9 cellular contexts compared by ENCODE assay signal in genomic region chr3:62178032-62178431, GRCh38.
"Had no signal": no experiment of that assay in that cellular context is flagged by ENCODE, and none has a peak within 500 bp of the region (broad histone marks: within the 10 kb centered on the region; RNA-seq: fewer than 3 reads in every experiment).

No MANE protein-coding gene starts in this region.

- H2AFZ ChIP-seq: GM23248, GM23338 had no signal

- H3K4me1 ChIP-seq: HAP-1 had no signal

- DNase-seq: GM23248, GOT3, H7, H9, HCEC 1CT, HFFc6 had no signal

- H3K9ac ChIP-seq: GM23248 had no signal

- H3K27ac ChIP-seq: GM23248 had no signal

- H3K4me3 ChIP-seq: GM23248, GM23338, HAP-1 had no signal

- H3K4me2 ChIP-seq: GM23338 had no signal

- ATAC-seq: HCT116 had no signal

- H3K9me3 ChIP-seq: HAP-1 had no signal

- H3K36me3 ChIP-seq: HAP-1 had no signal
